Comparison of ENCODE assay signal across 1 cellular context in genomic region chr3:61601831-61602230, GRCh38.
TF ChIP-seq lines count a peak whose summit lies in the region.

No MANE protein-coding gene starts in this region.

TF ChIP-seq in HepG2, 621 proteins besides CTCF, POLR2A, EP300 and RAD21:
- no peak for TF ChIP-seq U2AF2 (IDR thresholded peaks at IDR 0.05; ENCODE audit: low read depth, low read length)
- no peak for TF ChIP-seq NFIC (IDR thresholded peaks at IDR 0.05; ENCODE audit: low read length)
- TF ChIP-seq PTBP1 (IDR thresholded peaks at IDR 0.05; ENCODE audit: low read depth, low read length, poor library complexity, severe bottlenecking) = no peak
- no peak for TF ChIP-seq ZNF282 (IDR thresholded peaks at IDR 0.05; ENCODE audit: partially characterized antibody)
- no peak for TF ChIP-seq ZNF256 (CRISPR knock-in tag; conservative IDR thresholded peaks at IDR 0.05)
- no peak for TF ChIP-seq ZNF577 (CRISPR knock-in tag; IDR thresholded peaks at IDR 0.05; ENCODE audit: borderline replicate concordance, low read depth)
- TF ChIP-seq, protein P1, sequence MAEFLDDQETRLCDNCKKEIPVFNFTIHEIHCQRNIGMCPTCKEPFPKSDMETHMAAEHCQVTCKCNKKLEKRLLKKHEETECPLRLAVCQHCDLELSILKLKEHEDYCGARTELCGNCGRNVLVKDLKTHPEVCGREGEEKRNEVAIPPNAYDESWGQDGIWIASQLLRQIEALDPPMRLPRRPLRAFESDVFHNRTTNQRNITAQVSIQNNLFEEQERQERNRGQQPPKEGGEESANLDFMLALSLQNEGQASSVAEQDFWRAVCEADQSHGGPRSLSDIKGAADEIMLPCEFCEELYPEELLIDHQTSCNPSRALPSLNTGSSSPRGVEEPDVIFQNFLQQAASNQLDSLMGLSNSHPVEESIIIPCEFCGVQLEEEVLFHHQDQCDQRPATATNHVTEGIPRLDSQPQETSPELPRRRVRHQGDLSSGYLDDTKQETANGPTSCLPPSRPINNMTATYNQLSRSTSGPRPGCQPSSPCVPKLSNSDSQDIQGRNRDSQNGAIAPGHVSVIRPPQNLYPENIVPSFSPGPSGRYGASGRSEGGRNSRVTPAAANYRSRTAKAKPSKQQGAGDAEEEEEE (CRISPR knock-in tag; IDR thresholded peaks at IDR 0.05; ENCODE audit: borderline replicate concordance) = no peak
- no peak for TF ChIP-seq PHB2 (IDR thresholded peaks at IDR 0.05; ENCODE audit: partially characterized antibody)
- no peak for TF ChIP-seq RBFOX2 (IDR thresholded peaks at IDR 0.05; ENCODE audit: low read depth, low read length)
- no peak for TF ChIP-seq FIP1L1 (IDR thresholded peaks at IDR 0.05; ENCODE audit: borderline replicate concordance, insufficient read depth, low read depth, low read length)
- TF ChIP-seq HOXA9 (CRISPR knock-in tag; IDR thresholded peaks at IDR 0.05; ENCODE audit: borderline replicate concordance) = no peak
- TF ChIP-seq, protein P2, sequence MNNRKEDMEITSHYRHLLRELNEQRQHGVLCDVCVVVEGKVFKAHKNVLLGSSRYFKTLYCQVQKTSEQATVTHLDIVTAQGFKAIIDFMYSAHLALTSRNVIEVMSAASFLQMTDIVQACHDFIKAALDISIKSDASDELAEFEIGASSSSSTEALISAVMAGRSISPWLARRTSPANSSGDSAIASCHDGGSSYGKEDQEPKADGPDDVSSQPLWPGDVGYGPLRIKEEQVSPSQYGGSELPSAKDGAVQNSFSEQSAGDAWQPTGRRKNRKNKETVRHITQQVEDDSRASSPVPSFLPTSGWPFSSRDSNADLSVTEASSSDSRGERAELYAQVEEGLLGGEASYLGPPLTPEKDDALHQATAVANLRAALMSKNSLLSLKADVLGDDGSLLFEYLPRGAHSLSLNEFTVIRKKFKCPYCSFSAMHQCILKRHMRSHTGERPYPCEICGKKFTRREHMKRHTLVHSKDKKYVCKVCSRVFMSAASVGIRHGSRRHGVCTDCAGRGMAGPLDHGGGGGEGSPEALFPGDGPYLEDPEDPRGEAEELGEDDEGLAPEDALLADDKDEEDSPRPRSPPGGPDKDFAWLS (CRISPR knock-in tag; IDR thresholded peaks at IDR 0.05; ENCODE audit: borderline replicate concordance) = no peak
- no peak for TF ChIP-seq USF2 (IDR thresholded peaks at IDR 0.05; ENCODE audit: low read depth, low read length)
- no peak for TF ChIP-seq USF2 (CRISPR knock-in tag; IDR thresholded peaks at IDR 0.05; ENCODE audit: borderline replicate concordance)
- no peak for TF ChIP-seq ELF3 (CRISPR knock-in tag; IDR thresholded peaks at IDR 0.05)
- TF ChIP-seq ZNF607 (CRISPR knock-in tag; IDR thresholded peaks at IDR 0.05; ENCODE audit: borderline replicate concordance) = no peak
- no peak for TF ChIP-seq KDM6A (CRISPR knock-in tag; IDR thresholded peaks at IDR 0.05; ENCODE audit: low read depth)
- no peak for TF ChIP-seq ETS1 (CRISPR knock-in tag; IDR thresholded peaks at IDR 0.05)
- no peak for TF ChIP-seq SMAD3 (CRISPR knock-in tag; IDR thresholded peaks at IDR 0.05)
- TF ChIP-seq YY1 (IDR thresholded peaks at IDR 0.05; ENCODE audit: insufficient read depth, insufficient replicate concordance, low read depth, low read length) = no peak
